ENCODE assay signal across 8 cellular contexts in the genomic region with DNA sequence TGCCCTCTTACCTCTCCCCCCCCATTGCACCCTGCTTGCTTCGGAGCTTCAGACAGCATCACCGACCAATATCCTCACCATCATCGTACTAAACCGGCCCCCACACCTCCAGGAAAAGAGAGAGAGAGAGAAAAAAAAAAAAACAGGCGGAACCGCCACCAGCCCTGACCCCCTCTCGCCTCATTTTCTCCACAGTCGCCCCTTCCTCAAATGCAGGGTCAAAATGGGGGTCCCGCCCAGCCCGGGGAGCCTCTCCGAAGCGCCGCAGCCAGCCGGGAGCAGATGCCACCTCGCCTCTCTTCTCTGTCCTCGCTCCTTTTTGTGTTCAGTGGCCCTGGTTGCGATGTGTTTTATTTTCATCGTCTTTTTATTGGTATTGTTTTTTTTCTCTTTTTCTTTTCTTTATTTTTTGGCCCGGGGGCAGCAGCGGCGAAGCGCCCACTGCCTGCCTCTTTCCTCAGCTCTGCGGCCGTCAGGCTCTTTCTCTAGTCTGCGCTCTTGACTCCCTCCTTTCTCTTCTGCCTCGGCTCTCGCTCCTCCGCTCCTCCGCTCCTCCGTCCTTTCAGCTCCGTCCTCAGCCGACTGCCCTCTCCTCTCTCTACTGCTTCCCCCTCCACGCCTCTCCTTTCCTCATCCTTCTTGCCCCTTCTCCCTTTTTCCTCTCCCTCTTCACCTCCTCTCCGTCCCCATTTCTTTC. TPM values are rescaled to one million over a fixed set of nuclear protein-coding genes. Genes with fewer than 3 reads are reported as not detected.
A peak's percentile ranks its signal among the peaks of the same experiment; 100 is the strongest.
DNase-seq lines count a peak whose midpoint lies in the region; ATAC-seq and TF ChIP-seq lines count a peak whose summit lies in the region.

No MANE protein-coding gene starts in this region.

- H3K4me1 ChIP-seq in Caco-2, result peaks cover 8% of the 10 kb centered on the region; the same call in 1 of the 2 replicates
- peaks cover 7% of the 10 kb centered on the region; the same call in 1 of the 2 replicates for H3K4me1 ChIP-seq in MM.1S (ENCODE audit: low read length)
- peaks cover 2% of the 10 kb centered on the region; the same call in 1 of the 2 replicates for H3K4me1 ChIP-seq in iPS-20b (ENCODE audit: insufficient read depth, low read length)

- BruUV-seq in Caco-2 (replicated peaks; lab: Mats Ljungman, UMichigan), result no TSS peak

- H3K9me2 ChIP-seq in MM.1S (replicated peaks; ENCODE audit: insufficient read depth, low read length), result no peaks in the 10 kb centered on the region

- no peaks in the 10 kb centered on the region for H4K20me1 ChIP-seq in MM.1S (ENCODE audit: insufficient read depth, low read length)

- H3K27me3 ChIP-seq in Caco-2 (replicated peaks; ENCODE audit: control insufficient read depth, insufficient read depth, low read length), result peaks cover 8% of the 10 kb centered on the region
- peaks cover 47% of the 10 kb centered on the region for H3K27me3 ChIP-seq in MM.1S (replicated peaks; ENCODE audit: insufficient read depth, low read length)
- peaks cover 86% of the 10 kb centered on the region for H3K27me3 ChIP-seq in iPS-20b (ENCODE audit: insufficient read depth, low read length)

- H3K36me3 Mint-ChIP-seq in Caco-2 (ENCODE audit: insufficient read depth, unreplicated experiment), result no peaks in the 10 kb centered on the region
- H3K36me3 Mint-ChIP-seq in activated naive CD8-positive, alpha-beta T cell treated with anti-CD3 and anti-CD28 coated beads, Interleukin-2, amount 50 U/mL, for 24 hours (ENCODE audit: low read depth), result no peaks in the 10 kb centered on the region

- H3K27ac Mint-ChIP-seq in Caco-2 (ENCODE audit: unreplicated experiment), result no peak overlapping the region
- no peak overlapping the region for H3K27ac Mint-ChIP-seq in activated naive CD8-positive, alpha-beta T cell treated with anti-CD3 and anti-CD28 coated beads, Interleukin-2, amount 50 U/mL, for 24 hours
- H3K27ac Mint-ChIP-seq in stimulated activated naive CD8-positive, alpha-beta T cell treated with anti-CD3 and anti-CD28 coated beads, Interleukin-15, amount 100 ng/mL, for 72 hours, result no peak overlapping the region

- no peaks in the 10 kb centered on the region for H3K79me2 ChIP-seq in MM.1S (ENCODE audit: low read length)

- H3K4me1 Mint-ChIP-seq in Caco-2 (ENCODE audit: low read depth, unreplicated experiment), result peaks cover 8% of the 10 kb centered on the region
- H3K4me1 Mint-ChIP-seq in activated naive CD8-positive, alpha-beta T cell treated with anti-CD3 and anti-CD28 coated beads, Interleukin-2, amount 50 U/mL, for 24 hours, result peaks cover 9% of the 10 kb centered on the region
- peaks cover 17% of the 10 kb centered on the region for H3K4me1 Mint-ChIP-seq in stimulated activated naive CD8-positive, alpha-beta T cell treated with anti-CD3 and anti-CD28 coated beads, Interleukin-15, amount 100 ng/mL, for 72 hours

- H3K4me3 ChIP-seq in Caco-2 (ENCODE audit: low read depth, low read length) (peak overlapping the region; percentile 19), MM.1S (ENCODE audit: low read length) (peak overlapping the region; percentile 57), iPS-20b (ENCODE audit: low read length) (peak overlapping the region; percentile 63; the same call in 1 of the 2 replicates)

- DNase-seq in Caco-2, result no peak
- no peak for DNase-seq in MM.1S
- DNase-seq in activated naive CD8-positive, alpha-beta T cell treated with anti-CD3 and anti-CD28 coated beads, Interleukin-2, amount 50 U/mL, for 24 hours, result no peak
- peak in 1 of 2 donors; percentile 24 for DNase-seq in stimulated activated naive CD8-positive, alpha-beta T cell treated with anti-CD3 and anti-CD28 coated beads, Interleukin-15, amount 100 ng/mL, for 72 hours
- DNase-seq in glomerular visceral epithelial cell (ENCODE audit: extremely low spot score), result no peak

- H3K4me2 ChIP-seq in MM.1S (ENCODE audit: low read depth, low read length), result peak overlapping the region; percentile 88

- peak; percentile 30 for ATAC-seq in activated naive CD8-positive, alpha-beta T cell treated with anti-CD3 and anti-CD28 coated beads, Interleukin-2, amount 50 U/mL, for 24 hours
- ATAC-seq in stimulated activated naive CD8-positive, alpha-beta T cell treated with anti-CD3 and anti-CD28 coated beads, Interleukin-15, amount 100 ng/mL, for 72 hours, result peak; percentile 33
- no peak for ATAC-seq in HG03095 (IDR thresholded peaks at IDR 0.05; ENCODE audit: unreplicated experiment)
- no peak for ATAC-seq in HG03457 (IDR thresholded peaks at IDR 0.05; ENCODE audit: unreplicated experiment)

- H3K9me3 ChIP-seq in Caco-2, result no peaks in the 10 kb centered on the region
- H3K9me3 ChIP-seq in MM.1S (replicated peaks; ENCODE audit: insufficient read depth, low read length), result no peaks in the 10 kb centered on the region
- no peaks in the 10 kb centered on the region for H3K9me3 ChIP-seq in iPS-20b (ENCODE audit: insufficient read depth, low read depth, low read length)

- TF ChIP-seq CTCF in Caco-2 (IDR thresholded peaks at IDR 0.05; ENCODE audit: insufficient read depth in 1 of 2, low read depth in 1 of 2, low read length in 1 of 2, severe bottlenecking in 1 of 2, unreplicated experiment in 1 of 2), result no peak
- no peak for TF ChIP-seq CTCF in MM.1S (IDR thresholded peaks at IDR 0.05; ENCODE audit: low read length)

- H3K36me3 ChIP-seq in Caco-2 (ENCODE audit: control insufficient read depth, insufficient read depth, low read length) (no peaks in the 10 kb centered on the region), MM.1S (replicated peaks; ENCODE audit: insufficient read depth, low read length) (no peaks in the 10 kb centered on the region), iPS-20b (ENCODE audit: insufficient read depth, low read depth, low read length) (no peaks in the 10 kb centered on the region)

- H2AFZ ChIP-seq in MM.1S (ENCODE audit: low read length), result peak overlapping the region; percentile 77; the same call in 1 of the 2 replicates

- no peaks in the 10 kb centered on the region; the same call in 1 of the 2 replicates for H3F3A ChIP-seq in MM.1S (ENCODE audit: insufficient read depth, low read length)

- no peak overlapping the region for H3K27ac ChIP-seq in MM.1S (ENCODE audit: low read length)
- H3K27ac ChIP-seq in iPS-20b (ENCODE audit: low read length), result no peak overlapping the region

- CTCF ChIA-PET in Caco-2 (lab: Charles Lee), result interaction anchor here (0.6 to 1.3 kb wide), 4 partner anchors 36 to 135 kb away, joined by 3 to 5 read pairs (median 4); a partner anchor contains a TSS

- H3K9ac ChIP-seq in MM.1S (ENCODE audit: low read length), result no peak overlapping the region; the same call in 1 of the 2 replicates
- no peak overlapping the region for H3K9ac ChIP-seq in iPS-20b (ENCODE audit: low read depth, low read length)

- peaks cover 18% of the 10 kb centered on the region for H3K27me3 Mint-ChIP-seq in Caco-2 (ENCODE audit: insufficient read depth, unreplicated experiment)
- peaks cover 31% of the 10 kb centered on the region for H3K27me3 Mint-ChIP-seq in activated naive CD8-positive, alpha-beta T cell treated with anti-CD3 and anti-CD28 coated beads, Interleukin-2, amount 50 U/mL, for 24 hours
- H3K27me3 Mint-ChIP-seq in stimulated activated naive CD8-positive, alpha-beta T cell treated with anti-CD3 and anti-CD28 coated beads, Interleukin-15, amount 100 ng/mL, for 72 hours, result peaks cover 22% of the 10 kb centered on the region

- POLR2A ChIA-PET in Caco-2 (lab: Charles Lee), result no interaction called here

- no peaks in the 10 kb centered on the region for H3K9me3 Mint-ChIP-seq in Caco-2 (ENCODE audit: unreplicated experiment)
- H3K9me3 Mint-ChIP-seq in activated naive CD8-positive, alpha-beta T cell treated with anti-CD3 and anti-CD28 coated beads, Interleukin-2, amount 50 U/mL, for 24 hours, result no peaks in the 10 kb centered on the region
- no peaks in the 10 kb centered on the region for H3K9me3 Mint-ChIP-seq in stimulated activated naive CD8-positive, alpha-beta T cell treated with anti-CD3 and anti-CD28 coated beads, Interleukin-15, amount 100 ng/mL, for 72 hours

- peak overlapping the region; percentile 46 for H3K4me3 Mint-ChIP-seq in Caco-2 (ENCODE audit: unreplicated experiment)
- H3K4me3 Mint-ChIP-seq in activated naive CD8-positive, alpha-beta T cell treated with anti-CD3 and anti-CD28 coated beads, Interleukin-2, amount 50 U/mL, for 24 hours, result peak overlapping the region; percentile 73
- peak overlapping the region; percentile 84 to 87 for H3K4me3 Mint-ChIP-seq in stimulated activated naive CD8-positive, alpha-beta T cell treated with anti-CD3 and anti-CD28 coated beads, Interleukin-15, amount 100 ng/mL, for 72 hours

- intact Hi-C loops in Caco-2 (cut with micrococcal nuclease; ENCODE audit: unreplicated experiment), result loop anchor here (5.0 kb wide), 1 partner anchor 34 kb away; no protein-coding TSS in a partner anchor

RNA-seq across cellular contexts. Expression of a gene that starts 41.4 kb away (rescaled TPM):
- 31.2 and 31.4 TPM in 2 replicates for total RNA-seq in Caco-2 (2022)

RNA-seq across cellular contexts. Expression of a gene that starts 43.9 kb away (rescaled TPM):
- total RNA-seq in Caco-2 (2022), result 0.95 and 1.5 TPM in 2 replicates

RNA-seq across cellular contexts. Expression of a gene that starts 44.0 kb away (rescaled TPM):
- 19.4 and 22.6 TPM in 2 replicates for total RNA-seq in Caco-2 (2022)

Comparison
In these comparisons a context has a peak if more than half of its experiments do, and no peak if none do; other contexts are left out.
1. ATAC-seq: peak in activated naive CD8-positive, alpha-beta T cell treated with anti-CD3 and anti-CD28 coated beads, Interleukin-2, amount 50 U/mL, for 24 hours (single experiment) and stimulated activated naive CD8-positive, alpha-beta T cell treated with anti-CD3 and anti-CD28 coated beads, Interleukin-15, amount 100 ng/mL, for 72 hours (single experiment); none in HG03095 (single experiment) and HG03457 (single experiment).
2. Peak in every context shown above with its lines, with median percentiles within 50 percentile points of each other: H3K4me3 ChIP-seq and H3K4me3 Mint-ChIP-seq.